Comparison of ENCODE assay signal across 22 cellular contexts in genomic region chr1:22702255-22702654, GRCh38. TPM values are rescaled to one million over a fixed set of nuclear protein-coding genes. Genes with fewer than 3 reads are reported as not detected.
DNase-seq lines count a peak whose midpoint lies in the region; ATAC-seq, FAIRE-seq and TF ChIP-seq lines count a peak whose summit lies in the region.
"Had no signal": no experiment of that assay in that cellular context is flagged by ENCODE, and none has a peak within 500 bp of the region (broad histone marks: within the 10 kb centered on the region; RNA-seq: fewer than 3 reads in every experiment).

No MANE protein-coding gene starts in this region.

- H3K27me3 Mint-ChIP-seq in naive thymus-derived CD8-positive, alpha-beta T cell: peaks cover 3 to 13% (median 6%) of the 10 kb centered on the region in 5 donors
- H3K27me3 Mint-ChIP-seq in activated T-helper 17 cell treated with anti-CD3 and anti-CD28 coated beads, Interleukin-2, amount 50 U/mL, for 72 hours: peaks cover 9% of the 10 kb centered on the region

- no peaks in the 10 kb centered on the region for H3K36me3 ChIP-seq in Loucy (ENCODE audit: insufficient read depth, low read length)
- H3K36me3 ChIP-seq in endothelial cell of umbilical vein (ENCODE audit: control insufficient read depth in 2 of 2, extremely low read depth in 1 of 2, insufficient read depth in 2 of 2, low read length in 2 of 2): no peaks in the 10 kb centered on the region
- H3K36me3 ChIP-seq in muscle layer of duodenum (ENCODE audit: control insufficient read depth in 1 of 2, insufficient read depth in 2 of 2, low read length in 2 of 2): no peaks in the 10 kb centered on the region
- H3K36me3 ChIP-seq: HAP-1 had no signal

- H3K4me1 Mint-ChIP-seq in naive thymus-derived CD8-positive, alpha-beta T cell: no peaks in the 10 kb centered on the region
- H3K4me1 Mint-ChIP-seq in activated T-helper 17 cell treated with anti-CD3 and anti-CD28 coated beads, Interleukin-2, amount 50 U/mL, for 72 hours: no peaks in the 10 kb centered on the region
- H3K4me1 Mint-ChIP-seq: IgD-negative memory B cell had no signal

- H3K9ac ChIP-seq in Loucy (ENCODE audit: low read depth, low read length, poor library complexity, severe bottlenecking) (no peak overlapping the region), endothelial cell of umbilical vein (replicated peaks; ENCODE audit: extremely low read depth, insufficient read depth, low read length) (no peak overlapping the region)
- H3K9ac ChIP-seq: GM23248 had no signal

- no peak overlapping the region for H3K27ac Mint-ChIP-seq in naive thymus-derived CD8-positive, alpha-beta T cell
- no peak overlapping the region for H3K27ac Mint-ChIP-seq in activated T-helper 17 cell treated with anti-CD3 and anti-CD28 coated beads, Interleukin-2, amount 50 U/mL, for 72 hours
- H3K27ac Mint-ChIP-seq: IgD-negative memory B cell had no signal

- FAIRE-seq in endothelial cell of umbilical vein (lab: Jason Lieb, UNC): no peak
- FAIRE-seq: GM19239 had no signal

- no peak for TF ChIP-seq POLR2A in endothelial cell of umbilical vein (IDR thresholded peaks at IDR 0.05; ENCODE audit: low read depth, low read length)

- intact Hi-C loops in endothelial cell of umbilical vein (cut with micrococcal nuclease): no loop called here

- peak overlapping the region; percentile 50; the same call in 1 of the 2 replicates for H2AFZ ChIP-seq in Loucy (ENCODE audit: low read length)
- peak overlapping the region; percentile 82 for H2AFZ ChIP-seq in endothelial cell of umbilical vein (ENCODE audit: low read depth, low read length)
- H2AFZ ChIP-seq: GM23248 had no signal

- H3K9me1 ChIP-seq in endothelial cell of umbilical vein (replicated peaks; ENCODE audit: control insufficient read depth, extremely low read depth, insufficient read depth, low read length): no peaks in the 10 kb centered on the region

- no peak overlapping the region for H3K4me2 ChIP-seq in Loucy (ENCODE audit: low read depth, low read length, poor library complexity, severe bottlenecking)
- H3K4me2 ChIP-seq in endothelial cell of umbilical vein (ENCODE audit: insufficient read depth, low read length): no peak overlapping the region

- BruUV-seq in endothelial cell of umbilical vein (replicated peaks; lab: Mats Ljungman, UMichigan): no TSS peak

- CTCF ChIA-PET in endothelial cell of umbilical vein (lab: Charles Lee): interaction anchor here (0.7 to 4.3 kb wide), 18 partner anchors 10 to 227 kb away, joined by 3 to 164 read pairs (median 4); no protein-coding TSS in a partner anchor

- H3K4me1 ChIP-seq in Loucy (ENCODE audit: insufficient read depth, low read length, poor library complexity, severe bottlenecking) (no peaks in the 10 kb centered on the region), endothelial cell of umbilical vein (ENCODE audit: control insufficient read depth, extremely low read depth, insufficient read depth, low read length) (peaks cover 14% of the 10 kb centered on the region), muscle layer of duodenum (ENCODE audit: control insufficient read depth in 1 of 2, insufficient read depth in 2 of 2, low read length in 2 of 2) (no peaks in the 10 kb centered on the region)

- TF ChIP-seq CTCF in Loucy (conservative IDR thresholded peaks at IDR 0.05; ENCODE audit: low read length): no peak
- TF ChIP-seq CTCF in endothelial cell of umbilical vein (IDR thresholded peaks at IDR 0.05; ENCODE audit: extremely low read depth in 1 of 2, insufficient read depth in 1 of 2, low read depth in 1 of 2, low read length in 2 of 2): no peak

- DNase-seq in endothelial cell of umbilical vein (ENCODE audit: low read depth, low spot score) (no peak), NK-92 (lab: John Stamatoyannopoulos, UW; ENCODE audit: unreplicated experiment) (no peak), NCI-H748 (lab: John Stamatoyannopoulos, UW; ENCODE audit: unreplicated experiment) (no peak)
- DNase-seq in naive thymus-derived CD8-positive, alpha-beta T cell: no peak
- DNase-seq: COR-L47, DMS153, GF-D8, NCI-H1105, NCI-H1694 treated with DMSO at 0.1 percent for 48 hours, NCI-H748 treated with DMSO at 0.1 percent for 48 hours had no signal

- H3K27ac ChIP-seq in endothelial cell of umbilical vein (ENCODE audit: insufficient read depth, low read depth, low read length) (peak overlapping the region; percentile 44), muscle layer of duodenum (ENCODE audit: low read length) (peak overlapping the region; percentile 3)
- H3K27ac ChIP-seq: C4-2B, GM23248 had no signal

- H3F3A ChIP-seq in Loucy (ENCODE audit: low read depth): no peaks in the 10 kb centered on the region

- no peaks in the 10 kb centered on the region for H3K9me2 ChIP-seq in Loucy (replicated peaks; ENCODE audit: low read depth, low read length)

- H3K4me3 Mint-ChIP-seq in naive thymus-derived CD8-positive, alpha-beta T cell: no peak overlapping the region
- no peak overlapping the region for H3K4me3 Mint-ChIP-seq in activated T-helper 17 cell treated with anti-CD3 and anti-CD28 coated beads, Interleukin-2, amount 50 U/mL, for 72 hours
- H3K4me3 Mint-ChIP-seq: IgD-negative memory B cell had no signal

- POLR2A ChIA-PET in endothelial cell of umbilical vein (lab: Charles Lee): interaction anchor here (1.2 kb wide), 1 partner anchor 186 kb away, joined by 3 read pairs; no protein-coding TSS in a partner anchor
- POLR2A ChIA-PET in naive thymus-derived CD8-positive, alpha-beta T cell (lab: Charles Lee): no interaction called here

- no peaks in the 10 kb centered on the region for H3K9me3 ChIP-seq in Loucy (ENCODE audit: insufficient read depth, low read depth, low read length)
- no peaks in the 10 kb centered on the region for H3K9me3 ChIP-seq in endothelial cell of umbilical vein (replicated peaks; ENCODE audit: control insufficient read depth, insufficient read depth, low read length)
- no peaks in the 10 kb centered on the region for H3K9me3 ChIP-seq in muscle layer of duodenum (ENCODE audit: control insufficient read depth in 1 of 2, low read length in 2 of 2)
- H3K9me3 ChIP-seq: HAP-1 had no signal

- H3K27me3 ChIP-seq in Loucy (ENCODE audit: insufficient read depth, low read length, poor library complexity, severe bottlenecking) (no peaks in the 10 kb centered on the region), endothelial cell of umbilical vein (ENCODE audit: control insufficient read depth in 2 of 2, insufficient read depth in 2 of 2, low read length in 2 of 2) (no peaks in the 10 kb centered on the region), muscle layer of duodenum (ENCODE audit: low read depth, low read length) (no peaks in the 10 kb centered on the region)

- no peak overlapping the region for H3K4me3 ChIP-seq in Loucy (ENCODE audit: low read length, poor library complexity, severe bottlenecking)
- no peak overlapping the region for H3K4me3 ChIP-seq in endothelial cell of umbilical vein (replicated peaks in 1 of 3; ENCODE audit: insufficient read depth in 1 of 3, low read depth in 1 of 3, low read length in 3 of 3)
- no peak overlapping the region for H3K4me3 ChIP-seq in muscle layer of duodenum (ENCODE audit: low read depth in 1 of 2, low read length in 2 of 2)
- H3K4me3 ChIP-seq: GM23248, HAP-1 had no signal

- H3K9me3 Mint-ChIP-seq in naive thymus-derived CD8-positive, alpha-beta T cell: no peaks in the 10 kb centered on the region
- H3K9me3 Mint-ChIP-seq in activated T-helper 17 cell treated with anti-CD3 and anti-CD28 coated beads, Interleukin-2, amount 50 U/mL, for 72 hours: no peaks in the 10 kb centered on the region
- H3K9me3 Mint-ChIP-seq: IgD-negative memory B cell had no signal

- dilution Hi-C loops in endothelial cell of umbilical vein (cut with MboI; ENCODE audit: extremely low pct_ligation_motif_present, low sequenced_read_pairs): no loop called here

- no peaks in the 10 kb centered on the region for H4K20me1 ChIP-seq in Loucy (ENCODE audit: insufficient read depth, low read length, poor library complexity, severe bottlenecking)
- no peaks in the 10 kb centered on the region for H4K20me1 ChIP-seq in endothelial cell of umbilical vein (replicated peaks; ENCODE audit: control insufficient read depth, extremely low read depth, insufficient read depth, low read length)

- no peak for ATAC-seq in naive thymus-derived CD8-positive, alpha-beta T cell
- ATAC-seq in activated T-helper 17 cell treated with anti-CD3 and anti-CD28 coated beads, Interleukin-2, amount 50 U/mL, for 72 hours (replicated peaks): no peak

- H3K36me3 Mint-ChIP-seq in naive thymus-derived CD8-positive, alpha-beta T cell: no peaks in the 10 kb centered on the region
- no peaks in the 10 kb centered on the region for H3K36me3 Mint-ChIP-seq in activated T-helper 17 cell treated with anti-CD3 and anti-CD28 coated beads, Interleukin-2, amount 50 U/mL, for 72 hours (ENCODE audit: low read depth)
- H3K36me3 Mint-ChIP-seq: IgD-negative memory B cell had no signal

- H3K79me2 ChIP-seq in Loucy (ENCODE audit: insufficient read depth, low read length): no peaks in the 10 kb centered on the region
- no peaks in the 10 kb centered on the region for H3K79me2 ChIP-seq in endothelial cell of umbilical vein (ENCODE audit: control insufficient read depth, insufficient read depth, low read length)

RNA-seq across cellular contexts. Expression of gene EPHB2, which starts 8.4 kb away (rescaled TPM):
- total RNA-seq in endothelial cell of umbilical vein: 69.1 and 69.5 TPM in 2 replicates
- 46.0 and 50.8 TPM in 2 replicates for polyA plus RNA-seq in endothelial cell of umbilical vein
- polyA plus RNA-seq in endothelial cell of umbilical vein (2011; cell fraction: cytosol; rRNA removed): 38.3 and 38.5 TPM in 2 replicates
- polyA plus RNA-seq in endothelial cell of umbilical vein (2011; cell fraction: nucleus; rRNA removed): 26.6 and 28.8 TPM in 2 replicates
- polyA plus RNA-seq in endothelial cell of umbilical vein (2012): 72.1 and 77.1 TPM in 2 replicates
- 78.6 and 80.2 TPM in 2 replicates for polyA minus RNA-seq in endothelial cell of umbilical vein
- polyA minus RNA-seq in endothelial cell of umbilical vein (2011; cell fraction: cytosol; rRNA and poly(A)+ RNA removed): 3.1 TPM
- polyA minus RNA-seq in endothelial cell of umbilical vein (2011; cell fraction: nucleus; rRNA and poly(A)+ RNA removed): 33.2 and 36.8 TPM in 2 replicates
- under 1 TPM; 0.21 to 0.25 TPM for total RNA-seq in naive thymus-derived CD8-positive, alpha-beta T cell
- not detected for polyA plus RNA-seq in naive thymus-derived CD8-positive, alpha-beta T cell
- total RNA-seq in activated T-helper 17 cell treated with anti-CD3 and anti-CD28 coated beads, Interleukin-2, amount 50 U/mL, for 72 hours: under 1 TPM in 1 of 2 donors, not detected in 1; 0.04 TPM
- polyA plus RNA-seq: IgD-negative memory B cell had no signal

RNA-seq across cellular contexts. Expression of gene C1QB, which starts 49.2 kb away (rescaled TPM):
- not detected in 2 replicates for total RNA-seq in endothelial cell of umbilical vein
- polyA plus RNA-seq in endothelial cell of umbilical vein: not detected in 2 replicates
- not detected in 2 replicates for polyA plus RNA-seq in endothelial cell of umbilical vein (2011; cell fraction: cytosol; rRNA removed)
- polyA plus RNA-seq in endothelial cell of umbilical vein (2011; cell fraction: nucleus; rRNA removed): not detected in 2 replicates
- polyA plus RNA-seq in endothelial cell of umbilical vein (2012): not detected in 2 replicates
- polyA minus RNA-seq in endothelial cell of umbilical vein: not detected in 2 replicates
- not detected for polyA minus RNA-seq in endothelial cell of umbilical vein (2011; cell fraction: cytosol; rRNA and poly(A)+ RNA removed)
- not detected in 2 replicates for polyA minus RNA-seq in endothelial cell of umbilical vein (2011; cell fraction: nucleus; rRNA and poly(A)+ RNA removed)
- total RNA-seq in naive thymus-derived CD8-positive, alpha-beta T cell: not detected
- not detected for polyA plus RNA-seq in naive thymus-derived CD8-positive, alpha-beta T cell
- not detected for total RNA-seq in activated T-helper 17 cell treated with anti-CD3 and anti-CD28 coated beads, Interleukin-2, amount 50 U/mL, for 72 hours
- total RNA-seq: Daoy, GM23248, LHCN-M2, NCI-H460, OCI-LY7 had no signal
- polyA plus RNA-seq: GM23248, IgD-negative memory B cell had no signal

RNA-seq across cellular contexts. Expression of gene C1QC, which starts 58.8 kb away (rescaled TPM):
- total RNA-seq in endothelial cell of umbilical vein: not detected in 2 replicates
- not detected in 2 replicates for polyA plus RNA-seq in endothelial cell of umbilical vein
- not detected in 2 replicates for polyA plus RNA-seq in endothelial cell of umbilical vein (2011; cell fraction: cytosol; rRNA removed)
- not detected in 2 replicates for polyA plus RNA-seq in endothelial cell of umbilical vein (2011; cell fraction: nucleus; rRNA removed)
- polyA plus RNA-seq in endothelial cell of umbilical vein (2012): not detected in 2 replicates
- polyA minus RNA-seq in endothelial cell of umbilical vein: not detected in 2 replicates
- polyA minus RNA-seq in endothelial cell of umbilical vein (2011; cell fraction: cytosol; rRNA and poly(A)+ RNA removed): not detected
- not detected in 2 replicates for polyA minus RNA-seq in endothelial cell of umbilical vein (2011; cell fraction: nucleus; rRNA and poly(A)+ RNA removed)
- 1 to 10 TPM; 1.2 to 1.5 TPM for total RNA-seq in naive thymus-derived CD8-positive, alpha-beta T cell
- not detected for polyA plus RNA-seq in naive thymus-derived CD8-positive, alpha-beta T cell
- total RNA-seq in activated T-helper 17 cell treated with anti-CD3 and anti-CD28 coated beads, Interleukin-2, amount 50 U/mL, for 72 hours: not detected
- total RNA-seq: Daoy, GM23248, LHCN-M2, NCI-H460, OCI-LY7 had no signal
- polyA plus RNA-seq: GM23248, IgD-negative memory B cell had no signal

Comparison
In these comparisons a context has a peak if more than half of its experiments do, and no peak if none do; other contexts are left out.
1. RNA of gene EPHB2, which starts 8.4 kb away (total RNA-seq): 69.1 to 69.5 TPM in endothelial cell of umbilical vein; 0.21 to 0.25 TPM in naive thymus-derived CD8-positive, alpha-beta T cell and 0.04 TPM in activated T-helper 17 cell treated with anti-CD3 and anti-CD28 coated beads, Interleukin-2, amount 50 U/mL, for 72 hours; every median in the first group is over 10 times any median in the second.